Comparison of ENCODE assay signal across 8 cellular contexts in genomic region chr9:89597711-89598707, GRCh38. TPM values are rescaled to one million over a fixed set of nuclear protein-coding genes. Genes with fewer than 3 reads are reported as not detected.
DNase-seq lines count a peak whose midpoint lies in the region; TF ChIP-seq lines count a peak whose summit lies in the region.

No MANE protein-coding gene starts in this region.

- H3K9ac ChIP-seq in H9 (ENCODE audit: extremely low read depth, insufficient read length, low read length): no peak overlapping the region

- peaks cover 3 to 5% (median 3%) of the 10 kb centered on the region in 3 donors for H3K4me1 Mint-ChIP-seq in CD8-positive, alpha-beta memory T cell
- H3K4me1 Mint-ChIP-seq in H9: peaks cover 14 to 21% of the 10 kb centered on the region in 2 experiments
- H3K4me1 Mint-ChIP-seq in activated naive CD4-positive, alpha-beta T cell treated with anti-CD3 and anti-CD28 coated beads, Interleukin-2, amount 10 ng/mL, durations not matched to agents 7 days and 5 days: peaks cover under 1% of the 10 kb centered on the region

- WGBS in H9 (ENCODE audit: extremely low coverage, insufficient read length, low lambda C conversion rate): no CpG with 5 or more reads among the region's 9 CpGs

- no peak overlapping the region for H4K91ac ChIP-seq in H9 (ENCODE audit: insufficient read length, low read depth, low read length)

- H3K18ac ChIP-seq in H9 (ENCODE audit: insufficient read length, low read depth, low read length): no peak overlapping the region

- POLR2A ChIA-PET in CD8-positive, alpha-beta memory T cell (lab: Charles Lee): no interaction called here

- no peaks in the 10 kb centered on the region for H3K9me3 ChIP-seq in CD8-positive, alpha-beta memory T cell (ENCODE audit: low read length)
- no peaks in the 10 kb centered on the region for H3K9me3 ChIP-seq in H9 (ENCODE audit: control insufficient read depth, low read depth, low read length)

- no peak overlapping the region for H3K56ac ChIP-seq in H9 (ENCODE audit: insufficient read length, low read depth, low read length)

- H3K4me3 Mint-ChIP-seq in CD8-positive, alpha-beta memory T cell: no peak overlapping the region
- no peak overlapping the region for H3K4me3 Mint-ChIP-seq in H9
- no peak overlapping the region for H3K4me3 Mint-ChIP-seq in activated naive CD4-positive, alpha-beta T cell treated with anti-CD3 and anti-CD28 coated beads, Interleukin-2, amount 10 ng/mL, durations not matched to agents 7 days and 5 days

- no peak overlapping the region for H2BK120ac ChIP-seq in H9 (ENCODE audit: low read depth, low read length, poor library complexity, severe bottlenecking)

- no peak overlapping the region for H3K14ac ChIP-seq in H9 (ENCODE audit: insufficient read depth, low read length)

- no peak overlapping the region for H3K27ac ChIP-seq in CD8-positive, alpha-beta memory T cell (ENCODE audit: low read depth, low read length)
- H3K27ac ChIP-seq in H9 (ENCODE audit: insufficient read length, low read depth, low read length): no peak overlapping the region

- peak in 3 of 5 donors; percentile 23 to 38 (median 24) for DNase-seq in CD8-positive, alpha-beta memory T cell
- DNase-seq in H9 (peak; percentile 65), RKO (ENCODE audit: low spot score) (peak; percentile 74), head of caudate nucleus (peak in 37 of 42 donors; percentile 23 to 87 (median 67)), pons (ENCODE audit: low spot score) (peak; percentile 78), NCI-H146 (lab: John Stamatoyannopoulos, UW) (no peak), NCI-H2029 treated with DMSO at 0.1 percent for 48 hours (lab: John Stamatoyannopoulos, UW) (no peak)
- peak; percentile 75 for DNase-seq in activated naive CD4-positive, alpha-beta T cell treated with anti-CD3 and anti-CD28 coated beads, Interleukin-2, amount 10 ng/mL, durations not matched to agents 7 days and 5 days

- no peak overlapping the region for H3K4me2 ChIP-seq in H9 (ENCODE audit: insufficient read depth, insufficient read length, low read length)

- no peak overlapping the region for H3K27ac Mint-ChIP-seq in CD8-positive, alpha-beta memory T cell
- H3K27ac Mint-ChIP-seq in H9: no peak overlapping the region
- no peak overlapping the region for H3K27ac Mint-ChIP-seq in activated naive CD4-positive, alpha-beta T cell treated with anti-CD3 and anti-CD28 coated beads, Interleukin-2, amount 10 ng/mL, durations not matched to agents 7 days and 5 days

- no peaks in the 10 kb centered on the region for H3K36me3 Mint-ChIP-seq in CD8-positive, alpha-beta memory T cell
- no peaks in the 10 kb centered on the region for H3K36me3 Mint-ChIP-seq in H9 (ENCODE audit: insufficient read depth in 1 of 3, low read depth in 3 of 3)
- H3K36me3 Mint-ChIP-seq in activated naive CD4-positive, alpha-beta T cell treated with anti-CD3 and anti-CD28 coated beads, Interleukin-2, amount 10 ng/mL, durations not matched to agents 7 days and 5 days: no peaks in the 10 kb centered on the region

- no peaks in the 10 kb centered on the region for H3K36me3 ChIP-seq in CD8-positive, alpha-beta memory T cell (ENCODE audit: insufficient read depth, low read length)

- peaks cover 3% of the 10 kb centered on the region for H3K4me1 ChIP-seq in CD8-positive, alpha-beta memory T cell (ENCODE audit: insufficient read depth, low read length)
- peaks cover 3% of the 10 kb centered on the region for H3K4me1 ChIP-seq in H9 (ENCODE audit: insufficient read depth, low read length)

- H3K23ac ChIP-seq in H9 (ENCODE audit: insufficient read length, low read depth, low read length): no peak overlapping the region

- H2BK12ac ChIP-seq in H9 (ENCODE audit: insufficient read length, low read depth, low read length): no peak overlapping the region

- H3T11ph ChIP-seq in H9 (ENCODE audit: low read length): no peak overlapping the region

- H2BK15ac ChIP-seq in H9 (ENCODE audit: low read depth, low read length): no peak overlapping the region

- no peaks in the 10 kb centered on the region for H3K79me2 ChIP-seq in H9 (ENCODE audit: insufficient read depth, low read length)

- no peaks in the 10 kb centered on the region for H3K23me2 ChIP-seq in H9 (ENCODE audit: insufficient read length, low read depth, low read length, poor library complexity, severe bottlenecking)

- no peak overlapping the region for H3K4me3 ChIP-seq in CD8-positive, alpha-beta memory T cell (ENCODE audit: low read length)

- H4K8ac ChIP-seq in H9 (replicated peaks; ENCODE audit: insufficient read length, low read depth, low read length): no peak overlapping the region

- H2BK20ac ChIP-seq in H9 (ENCODE audit: low read depth, low read length, poor library complexity, severe bottlenecking): no peak overlapping the region

- H2AK5ac ChIP-seq in H9 (ENCODE audit: insufficient read length, low read length): no peak overlapping the region

- no peak overlapping the region for H2BK5ac ChIP-seq in H9 (ENCODE audit: insufficient read length, low read length)

- TF ChIP-seq CTCF in H9 (conservative IDR thresholded peaks at IDR 0.05): peak; percentile 92

- no peaks in the 10 kb centered on the region for H3K79me1 ChIP-seq in H9 (ENCODE audit: insufficient read depth, low read depth, low read length, poor library complexity, severe bottlenecking)

- CTCF ChIA-PET in CD8-positive, alpha-beta memory T cell (lab: Charles Lee): interaction anchor here (0.6 to 2.1 kb wide), 9 partner anchors 11 to 507 kb away, joined by 3 to 10 read pairs (median 4); no protein-coding TSS in a partner anchor
- CTCF ChIA-PET in activated naive CD4-positive, alpha-beta T cell treated with anti-CD3 and anti-CD28 coated beads, Interleukin-2, amount 10 ng/mL, durations not matched to agents 7 days and 5 days (lab: Charles Lee): interaction anchor here (0.6 to 4.1 kb wide), 45 partner anchors 9 to 1273 kb away, joined by 3 to 36 read pairs (median 4); no protein-coding TSS in a partner anchor

- H4K20me1 ChIP-seq in H9 (ENCODE audit: control insufficient read depth, insufficient read depth, insufficient read length): no peaks in the 10 kb centered on the region

- no peaks in the 10 kb centered on the region for H3K9me3 Mint-ChIP-seq in CD8-positive, alpha-beta memory T cell
- no peaks in the 10 kb centered on the region for H3K9me3 Mint-ChIP-seq in H9
- H3K9me3 Mint-ChIP-seq in activated naive CD4-positive, alpha-beta T cell treated with anti-CD3 and anti-CD28 coated beads, Interleukin-2, amount 10 ng/mL, durations not matched to agents 7 days and 5 days: no peaks in the 10 kb centered on the region

- H3K27me3 ChIP-seq in CD8-positive, alpha-beta memory T cell (ENCODE audit: insufficient read depth, low read length, poor library complexity, severe bottlenecking): no peaks in the 10 kb centered on the region
- H3K27me3 ChIP-seq in H9 (ENCODE audit: insufficient read depth, low read length): no peaks in the 10 kb centered on the region

- peaks cover 23 to 31% of the 10 kb centered on the region in 2 donors for H3K27me3 Mint-ChIP-seq in CD8-positive, alpha-beta memory T cell
- H3K27me3 Mint-ChIP-seq in H9 (ENCODE audit: low read depth): peaks cover 34% of the 10 kb centered on the region
- H3K27me3 Mint-ChIP-seq in activated naive CD4-positive, alpha-beta T cell treated with anti-CD3 and anti-CD28 coated beads, Interleukin-2, amount 10 ng/mL, durations not matched to agents 7 days and 5 days: peaks cover 55% of the 10 kb centered on the region

- no peak overlapping the region for H2AFZ ChIP-seq in H9 (ENCODE audit: low read length)

- no peak overlapping the region for H3K4ac ChIP-seq in H9 (ENCODE audit: low read depth, low read length)

- intact Hi-C loops in head of caudate nucleus (cut with DNase I): no loop called here

- no peak overlapping the region for H4K5ac ChIP-seq in H9 (ENCODE audit: insufficient read length, low read depth, low read length)

RNA-seq across cellular contexts. Expression of gene GADD45G, which starts 6.8 kb away (rescaled TPM):
- total RNA-seq in CD8-positive, alpha-beta memory T cell: 1 to 10 TPM; 2.6 to 3.4 TPM
- 0.62 TPM for polyA plus RNA-seq in CD8-positive, alpha-beta memory T cell
- total RNA-seq in H9 (2021): 6.8 and 7.7 TPM in 2 replicates

Comparison
In these comparisons a context has a peak if more than half of its experiments do, and no peak if none do; other contexts are left out.
1. DNase-seq: peak in CD8-positive, alpha-beta memory T cell (3 of 5), H9 (single experiment), RKO (single experiment), activated naive CD4-positive, alpha-beta T cell treated with anti-CD3 and anti-CD28 coated beads, Interleukin-2, amount 10 ng/mL, durations not matched to agents 7 days and 5 days (single experiment), head of caudate nucleus (37 of 42) and pons (single experiment); none in NCI-H146 (single experiment) and NCI-H2029 treated with DMSO at 0.1 percent for 48 hours (single experiment).